ENCODE assay signal across 23 cellular contexts in the genomic region with DNA sequence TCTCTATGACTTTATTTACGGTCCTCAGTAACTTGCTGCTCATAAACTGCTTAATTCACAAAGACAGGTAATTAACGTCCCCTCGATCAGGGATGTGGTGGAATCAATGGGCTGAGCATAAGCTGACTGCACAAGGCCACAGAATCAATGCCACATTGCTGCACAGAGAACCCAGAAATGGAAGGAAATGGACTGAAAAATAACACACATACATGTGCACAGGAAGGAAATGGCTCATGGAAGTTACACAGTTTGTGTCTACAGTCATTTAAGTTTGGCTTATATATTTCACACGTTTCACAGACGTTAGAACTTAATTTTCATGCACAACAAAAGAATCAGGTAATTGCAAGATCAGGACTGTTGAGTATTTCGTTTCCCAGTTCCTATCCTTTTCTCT.
DNase-seq lines count a peak whose midpoint lies in the region; ATAC-seq lines count a peak whose summit lies in the region.
"Had no signal": no experiment of that assay in that cellular context is flagged by ENCODE, and none has a peak within 500 bp of the region (broad histone marks: within the 10 kb centered on the region; RNA-seq: fewer than 3 reads in every experiment).

No MANE protein-coding gene starts in this region.

- POLR2A ChIA-PET in CD8-positive, alpha-beta memory T cell (lab: Charles Lee), result no interaction called here
- POLR2A ChIA-PET in activated CD8-positive, alpha-beta T cell treated with anti-CD3 and anti-CD28 coated beads, Interleukin-2, amount 10 ng/mL, durations not matched to agents 7 days and 5 days (lab: Charles Lee), result no interaction called here

- peak overlapping the region in 1 of 4 donors; percentile 17 for H3K4me3 Mint-ChIP-seq in CD4-positive, CD25-positive, alpha-beta regulatory T cell
- H3K4me3 Mint-ChIP-seq in CD8-positive, alpha-beta memory T cell, result peak overlapping the region in 1 of 7 donors; percentile 40
- H3K4me3 Mint-ChIP-seq in activated CD8-positive, alpha-beta T cell treated with anti-CD3 and anti-CD28 coated beads, Interleukin-2, amount 10 ng/mL, durations not matched to agents 7 days and 5 days, result no peak overlapping the region

- no peaks in the 10 kb centered on the region for H3K36me3 Mint-ChIP-seq in CD4-positive, CD25-positive, alpha-beta regulatory T cell
- H3K36me3 Mint-ChIP-seq in CD8-positive, alpha-beta memory T cell, result no peaks in the 10 kb centered on the region
- H3K36me3 Mint-ChIP-seq in activated CD8-positive, alpha-beta T cell treated with anti-CD3 and anti-CD28 coated beads, Interleukin-2, amount 10 ng/mL, durations not matched to agents 7 days and 5 days (ENCODE audit: low read depth), result no peaks in the 10 kb centered on the region

- no peaks in the 10 kb centered on the region for H3K36me3 ChIP-seq in CD4-positive, CD25-positive, alpha-beta regulatory T cell (ENCODE audit: control insufficient read depth, insufficient read depth, low read length)
- no peaks in the 10 kb centered on the region for H3K36me3 ChIP-seq in CD8-positive, alpha-beta memory T cell (ENCODE audit: insufficient read depth, low read length)
- H3K36me3 ChIP-seq: Peyer's patch, SJSA1 had no signal

- no peaks in the 10 kb centered on the region for H3K9me3 ChIP-seq in CD4-positive, CD25-positive, alpha-beta regulatory T cell (ENCODE audit: control insufficient read depth in 2 of 2, low read length in 2 of 2)
- H3K9me3 ChIP-seq in CD8-positive, alpha-beta memory T cell (ENCODE audit: low read length), result no peaks in the 10 kb centered on the region
- H3K9me3 ChIP-seq: Peyer's patch, SJSA1 had no signal

- CTCF ChIA-PET in CD8-positive, alpha-beta memory T cell (lab: Charles Lee), result interaction anchor here (1.1 kb wide), 1 partner anchor 70 kb away, joined by 3 read pairs; no protein-coding TSS in a partner anchor
- CTCF ChIA-PET in activated CD8-positive, alpha-beta T cell treated with anti-CD3 and anti-CD28 coated beads, Interleukin-2, amount 10 ng/mL, durations not matched to agents 7 days and 5 days (lab: Charles Lee), result interaction anchor here (1.0 to 1.1 kb wide), 2 partner anchors 34 to 70 kb away, joined by 3 to 4 read pairs; no protein-coding TSS in a partner anchor

- no peak overlapping the region for H3K27ac ChIP-seq in CD4-positive, CD25-positive, alpha-beta regulatory T cell (ENCODE audit: insufficient read depth, low read length, poor library complexity, severe bottlenecking)
- H3K27ac ChIP-seq in CD8-positive, alpha-beta memory T cell (ENCODE audit: low read depth, low read length), result no peak overlapping the region
- H3K27ac ChIP-seq: Peyer's patch had no signal

- no peaks in the 10 kb centered on the region for H3K27me3 ChIP-seq in CD4-positive, CD25-positive, alpha-beta regulatory T cell (ENCODE audit: control insufficient read depth, insufficient read depth, low read length)
- no peaks in the 10 kb centered on the region for H3K27me3 ChIP-seq in CD8-positive, alpha-beta memory T cell (ENCODE audit: insufficient read depth, low read length, poor library complexity, severe bottlenecking)
- H3K27me3 ChIP-seq: Peyer's patch, SJSA1 had no signal

- no peak overlapping the region for H3K4me3 ChIP-seq in CD4-positive, CD25-positive, alpha-beta regulatory T cell (ENCODE audit: low read depth, low read length)
- H3K4me3 ChIP-seq in CD8-positive, alpha-beta memory T cell (ENCODE audit: low read length), result no peak overlapping the region
- H3K4me3 ChIP-seq: K562, Peyer's patch, SJSA1 had no signal

- H3K4me1 Mint-ChIP-seq in CD4-positive, CD25-positive, alpha-beta regulatory T cell, result peaks cover 0 to 9% (median 4%) of the 10 kb centered on the region in 4 donors
- peaks cover 6 to 17% (median 11%) of the 10 kb centered on the region in 3 donors for H3K4me1 Mint-ChIP-seq in CD8-positive, alpha-beta memory T cell
- H3K4me1 Mint-ChIP-seq in activated CD8-positive, alpha-beta T cell treated with anti-CD3 and anti-CD28 coated beads, Interleukin-2, amount 10 ng/mL, durations not matched to agents 7 days and 5 days (ENCODE audit: low read depth), result peaks cover 13% of the 10 kb centered on the region

- H3K9me3 Mint-ChIP-seq in CD4-positive, CD25-positive, alpha-beta regulatory T cell, result peaks cover 0 to 3% (median 0%) of the 10 kb centered on the region in 7 donors
- H3K9me3 Mint-ChIP-seq in CD8-positive, alpha-beta memory T cell, result no peaks in the 10 kb centered on the region
- no peaks in the 10 kb centered on the region for H3K9me3 Mint-ChIP-seq in activated CD8-positive, alpha-beta T cell treated with anti-CD3 and anti-CD28 coated beads, Interleukin-2, amount 10 ng/mL, durations not matched to agents 7 days and 5 days (ENCODE audit: insufficient read depth)

- DNase-seq in CD4-positive, CD25-positive, alpha-beta regulatory T cell, result peak in 2 of 3 donors; percentile 1 to 14
- DNase-seq in CD8-positive, alpha-beta memory T cell, result no peak
- DNase-seq in activated CD8-positive, alpha-beta T cell treated with anti-CD3 and anti-CD28 coated beads, Interleukin-2, amount 10 ng/mL, durations not matched to agents 7 days and 5 days, result peak; percentile 24
- DNase-seq in lung microvascular endothelial cell (ENCODE audit: low read depth in 2 of 2), result peak; percentile 37 to 54
- no peak for DNase-seq in anterior cingulate cortex (lab: John Stamatoyannopoulos, UW)
- DNase-seq: ACHN; C1 segment of cervical spinal cord; EL; H7; MM.1S; NCI-H1048; NCI-H1436; NCI-H187 treated with DMSO at 0.1 percent for 48 hours; NCI-H2107; NCI-H2227 treated with DMSO at 0.1 percent for 48 hours; NCI-H510A; NCI-H748 treated with DMSO at 0.1 percent for 48 hours; NK-92 treated with Interleukin-12 subunit alpha and Interleukin-12 subunit beta, amount 100 ng/mL, for 24 hours; Peyer's patch had no signal

- peaks cover 17% of the 10 kb centered on the region for H3K27me3 Mint-ChIP-seq in CD4-positive, CD25-positive, alpha-beta regulatory T cell
- peaks cover 0 to 6% of the 10 kb centered on the region in 2 donors for H3K27me3 Mint-ChIP-seq in CD8-positive, alpha-beta memory T cell
- H3K27me3 Mint-ChIP-seq in activated CD8-positive, alpha-beta T cell treated with anti-CD3 and anti-CD28 coated beads, Interleukin-2, amount 10 ng/mL, durations not matched to agents 7 days and 5 days (ENCODE audit: low read depth), result no peaks in the 10 kb centered on the region

- ATAC-seq in CD4-positive, CD25-positive, alpha-beta regulatory T cell (ENCODE audit: low read depth in 2 of 2), result no peak
- no peak for ATAC-seq in activated CD8-positive, alpha-beta T cell treated with anti-CD3 and anti-CD28 coated beads, Interleukin-2, amount 10 ng/mL, durations not matched to agents 7 days and 5 days
- ATAC-seq in GM19324 (IDR thresholded peaks at IDR 0.05; ENCODE audit: low FRiP score, unreplicated experiment) (no peak), HG03342 (IDR thresholded peaks at IDR 0.05; ENCODE audit: unreplicated experiment) (no peak)
- ATAC-seq: K562 had no signal

- no peak overlapping the region for H3K27ac Mint-ChIP-seq in CD4-positive, CD25-positive, alpha-beta regulatory T cell
- peak overlapping the region in 5 of 8 donors; percentile 19 to 65 (median 39) for H3K27ac Mint-ChIP-seq in CD8-positive, alpha-beta memory T cell
- H3K27ac Mint-ChIP-seq in activated CD8-positive, alpha-beta T cell treated with anti-CD3 and anti-CD28 coated beads, Interleukin-2, amount 10 ng/mL, durations not matched to agents 7 days and 5 days, result peak overlapping the region; percentile 73

- no peaks in the 10 kb centered on the region for H3K4me1 ChIP-seq in CD4-positive, CD25-positive, alpha-beta regulatory T cell (ENCODE audit: control insufficient read depth, insufficient read depth, low read length, poor library complexity, severe bottlenecking)
- H3K4me1 ChIP-seq in CD8-positive, alpha-beta memory T cell (ENCODE audit: insufficient read depth, low read length), result peaks cover 10% of the 10 kb centered on the region
- H3K4me1 ChIP-seq: Peyer's patch had no signal

Comparison
In these comparisons a context has a peak if more than half of its experiments do, and no peak if none do; other contexts are left out.
1. DNase-seq: peak in CD4-positive, CD25-positive, alpha-beta regulatory T cell (2 of 3), activated CD8-positive, alpha-beta T cell treated with anti-CD3 and anti-CD28 coated beads, Interleukin-2, amount 10 ng/mL, durations not matched to agents 7 days and 5 days (single experiment) and lung microvascular endothelial cell (2 of 2); none in CD8-positive, alpha-beta memory T cell (0 of 5) and anterior cingulate cortex (0 of 58).
2. H3K27ac Mint-ChIP-seq: peak in CD8-positive, alpha-beta memory T cell (5 of 8) and activated CD8-positive, alpha-beta T cell treated with anti-CD3 and anti-CD28 coated beads, Interleukin-2, amount 10 ng/mL, durations not matched to agents 7 days and 5 days (single experiment); none in CD4-positive, CD25-positive, alpha-beta regulatory T cell (0 of 3).